ENCODE assay signal across 8 cellular contexts in the genomic region with DNA sequence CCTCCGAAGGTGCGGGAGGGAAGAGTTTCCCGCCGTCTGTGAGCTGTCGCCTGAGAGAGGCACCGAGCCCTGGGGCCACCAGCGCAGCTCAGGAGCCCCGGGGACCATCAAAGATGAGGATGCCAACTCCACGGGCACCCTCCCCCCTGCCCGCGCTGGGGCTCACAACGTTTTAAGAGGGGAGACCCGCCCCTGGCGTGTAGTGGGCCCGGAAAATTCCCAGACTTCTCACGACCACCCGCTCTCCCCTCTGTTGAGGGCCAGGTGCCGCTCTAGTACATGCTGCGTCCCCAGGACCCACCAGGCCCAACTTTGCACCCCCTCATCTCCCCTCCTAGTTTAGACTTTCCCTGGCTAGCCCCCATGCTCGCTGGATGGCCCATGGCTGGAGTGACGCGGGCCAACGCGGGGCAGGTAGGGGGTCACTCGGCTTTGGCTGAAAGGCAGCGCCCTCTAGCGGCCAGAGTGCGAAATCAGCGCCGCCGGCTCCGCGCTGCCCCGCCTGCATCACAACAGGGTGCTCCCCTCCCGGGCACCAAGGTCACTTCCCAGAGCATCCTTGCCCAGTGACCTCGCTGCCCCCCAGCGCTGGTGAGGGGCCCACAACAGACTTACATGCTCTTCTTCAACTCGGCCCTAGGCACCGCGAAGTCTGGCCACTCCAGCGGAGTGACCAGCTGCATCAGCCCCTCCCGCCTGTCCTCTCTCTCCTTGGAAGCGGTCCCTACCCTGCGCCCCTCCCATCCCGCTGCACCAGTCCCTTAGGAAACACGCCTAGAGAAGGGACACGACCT. TPM values are rescaled to one million over a fixed set of nuclear protein-coding genes. Genes with fewer than 3 reads are reported as not detected.
DNase-seq lines count a peak whose midpoint lies in the region; ATAC-seq, FAIRE-seq and TF ChIP-seq lines count a peak whose summit lies in the region.

No MANE protein-coding gene starts in this region.

- H3K36me3 ChIP-seq in RWPE2 (ENCODE audit: low read depth), result no peaks in the 10 kb centered on the region
- H3K36me3 ChIP-seq in neutrophil, result no peaks in the 10 kb centered on the region
- no peaks in the 10 kb centered on the region for H3K36me3 ChIP-seq in subcutaneous abdominal adipose tissue (ENCODE audit: control insufficient read depth in 5 of 5, insufficient read depth in 5 of 5, low read length in 5 of 5)

- FAIRE-seq in GM12891 (lab: Jason Lieb, UNC) (peak; percentile 74), frontal cortex (lab: Jason Lieb, UNC) (no peak)

- no peaks in the 10 kb centered on the region for H3K4me1 ChIP-seq in RWPE2 (ENCODE audit: insufficient read depth, poor library complexity, severe bottlenecking)
- H3K4me1 ChIP-seq in neutrophil (ENCODE audit: control insufficient read depth in 1 of 2, insufficient read depth in 1 of 2, low read depth in 1 of 2, low read length in 1 of 2), result peaks cover 6 to 11% of the 10 kb centered on the region in 2 experiments
- peaks cover 0 to 13% (median 11%) of the 10 kb centered on the region in 5 donors for H3K4me1 ChIP-seq in subcutaneous abdominal adipose tissue (ENCODE audit: control insufficient read depth in 5 of 5, insufficient read depth in 5 of 5, low read length in 5 of 5)

- H3K9ac ChIP-seq in subcutaneous abdominal adipose tissue (ENCODE audit: low read length in 5 of 5), result peak overlapping the region in 1 of 5 donors; percentile 52

- no peaks in the 10 kb centered on the region for H3K9me3 ChIP-seq in RWPE2 (ENCODE audit: severe bottlenecking)
- no peaks in the 10 kb centered on the region for H3K9me3 ChIP-seq in neutrophil
- no peaks in the 10 kb centered on the region for H3K9me3 ChIP-seq in subcutaneous abdominal adipose tissue (ENCODE audit: control insufficient read depth in 5 of 5, low read length in 5 of 5)

- peak; percentile 32 for DNase-seq in 8988T
- peak; percentile 66 for DNase-seq in GM12891 (ENCODE audit: insufficient read length, low spot score)
- peak; percentile 70 for DNase-seq in HPDE6-E6E7 (ENCODE audit: extremely low spot score)
- DNase-seq in RWPE2 (ENCODE audit: low spot score), result no peak
- peak; percentile 90 for DNase-seq in activated effector memory CD4-positive, alpha-beta T cell treated with anti-CD3 and anti-CD28 coated beads, Interleukin-2, amount 50 U/mL, for 16 hours
- peak; percentile 25 to 69 for DNase-seq in frontal cortex (ENCODE audit: low spot score in 2 of 2)

- TF ChIP-seq POLR2A in GM12891 (IDR thresholded peaks at IDR 0.05; ENCODE audit: low read depth, low read length), result no peak

- H3K27ac ChIP-seq in RWPE2 (ENCODE audit: poor library complexity, severe bottlenecking) (no peak overlapping the region), neutrophil (no peak overlapping the region), subcutaneous abdominal adipose tissue (ENCODE audit: low read depth, low read length) (no peak overlapping the region)

- ATAC-seq in RWPE2 (ENCODE audit: low read depth), result peak; percentile 87

- TF ChIP-seq CTCF in RWPE2 (IDR thresholded peaks at IDR 0.05; ENCODE audit: poor library complexity, severe bottlenecking) (peak; percentile 93), neutrophil (IDR thresholded peaks at IDR 0.05) (peak; percentile 83)

- H3K27me3 ChIP-seq in RWPE2 (ENCODE audit: insufficient read depth, poor library complexity, severe bottlenecking) (no peaks in the 10 kb centered on the region), neutrophil (peaks cover 29% of the 10 kb centered on the region), subcutaneous abdominal adipose tissue (ENCODE audit: control insufficient read depth in 5 of 5, insufficient read depth in 4 of 5, low read length in 5 of 5) (peaks cover 0 to 12% (median 5%) of the 10 kb centered on the region in 5 donors)

- H3K4me3 ChIP-seq in RWPE2 (ENCODE audit: severe bottlenecking) (peak overlapping the region; percentile 5), neutrophil (ENCODE audit: low read depth in 1 of 2, low read length in 1 of 2) (peak overlapping the region in 1 of 2 experiments; percentile 34), subcutaneous abdominal adipose tissue (ENCODE audit: low read depth in 1 of 5, low read length in 5 of 5) (peak overlapping the region in 4 of 5 donors; percentile 3 to 50 (median 38))

TF ChIP-seq in GM12891, 5 proteins besides CTCF, POLR2A, EP300 and RAD21:
- TF ChIP-seq POLR2AphosphoS5 (IDR thresholded peaks at IDR 0.05; ENCODE audit: low read depth, low read length) (no peak), POU2F2 (IDR thresholded peaks at IDR 0.05; ENCODE audit: low read depth, low read length) (no peak), SPI1 (IDR thresholded peaks at IDR 0.05; ENCODE audit: low read depth, low read length) (no peak), PAX5 (IDR thresholded peaks at IDR 0.05; ENCODE audit: insufficient read depth, low read length, severe bottlenecking) (no peak), TAF1 (IDR thresholded peaks at IDR 0.05; ENCODE audit: low read depth, low read length) (no peak)
TF ChIP-seq in GM12891: peak in this region for 0.

RNA-seq across cellular contexts. Expression of a gene that starts 1.8 kb away (rescaled TPM):
- polyA plus RNA-seq in GM12891 (2012; ENCODE audit: low read depth, missing spikeins), result 0.09 TPM
- not detected for total RNA-seq in frontal cortex

RNA-seq across cellular contexts. Expression of a gene that starts 13.9 kb away (rescaled TPM):
- polyA plus RNA-seq in GM12891 (2012; ENCODE audit: low read depth, missing spikeins), result 0.64 TPM
- total RNA-seq in frontal cortex, result 0.82 TPM
